ENCODE assay signal across 7 cellular contexts in genomic region chr1:163315773-163316374, GRCh38. TPM values are rescaled to one million over a fixed set of nuclear protein-coding genes. Genes with fewer than 3 reads are reported as not detected.
A peak's percentile ranks its signal among the peaks of the same experiment; 100 is the strongest.
DNase-seq lines count a peak whose midpoint lies in the region; ATAC-seq and TF ChIP-seq lines count a peak whose summit lies in the region.

No MANE protein-coding gene starts in this region.

- H2AFZ ChIP-seq in Karpas-422 (ENCODE audit: low read length), result no peak overlapping the region

- H3K36me3 ChIP-seq in Karpas-422 (ENCODE audit: insufficient read depth, low read length), result peaks cover 58% of the 10 kb centered on the region

- peak overlapping the region; percentile 21; the same call in 1 of the 2 replicates for H3K9ac ChIP-seq in Karpas-422 (ENCODE audit: low read length)

- peak; percentile 73 for ATAC-seq in SK-N-SH treated with all-trans-retinoic acid at 6 μM for 48 hours
- no peak for ATAC-seq in GM21576 (IDR thresholded peaks at IDR 0.05; ENCODE audit: unreplicated experiment)

- no peaks in the 10 kb centered on the region for H3K9me2 ChIP-seq in Karpas-422 (replicated peaks; ENCODE audit: insufficient read depth, low read length)

- peaks cover 33% of the 10 kb centered on the region for H3K79me2 ChIP-seq in Karpas-422 (ENCODE audit: low read length)

- H3K9me3 ChIP-seq in Karpas-422 (ENCODE audit: low read length), result no peaks in the 10 kb centered on the region

- peak overlapping the region; percentile 42 for H3K4me2 ChIP-seq in Karpas-422 (ENCODE audit: low read depth, low read length, poor library complexity, severe bottlenecking)

- H4K20me1 ChIP-seq in Karpas-422 (ENCODE audit: insufficient read depth, low read depth, low read length), result no peaks in the 10 kb centered on the region

- no peak overlapping the region for H3K4me3 ChIP-seq in Karpas-422 (ENCODE audit: low read length)
- no peak overlapping the region for H3K4me3 ChIP-seq in coronary artery

- peak; percentile 42 for TF ChIP-seq CTCF in coronary artery (IDR thresholded peaks at IDR 0.05)

- H3K27ac ChIP-seq in Karpas-422 (ENCODE audit: low read length) (peak overlapping the region; percentile 66), coronary artery (no peak overlapping the region)

- H3K27me3 ChIP-seq in Karpas-422 (ENCODE audit: low read length), result no peaks in the 10 kb centered on the region

- DNase-seq in EL (peak; percentile 56), Karpas-422 (peak; percentile 83), coronary artery (ENCODE audit: low spot score) (no peak), myocyte (ENCODE audit: low read depth) (peak; percentile 54), cerebellum (ENCODE audit: low spot score) (no peak)

- peaks cover 59% of the 10 kb centered on the region for H3K4me1 ChIP-seq in Karpas-422 (ENCODE audit: low read length)

TF ChIP-seq in SK-N-SH treated with all-trans-retinoic acid at 6 μM for 48 hours, 23 proteins besides CTCF, POLR2A, EP300 and RAD21:
- TF ChIP-seq CREB5 (CRISPR knock-in tag; IDR thresholded peaks at IDR 0.05; ENCODE audit: low read depth) (no peak), CSDC2 (CRISPR knock-in tag; IDR thresholded peaks at IDR 0.05) (no peak), OSR1 (CRISPR knock-in tag; IDR thresholded peaks at IDR 0.05) (no peak), BACH2 (CRISPR knock-in tag; IDR thresholded peaks at IDR 0.05; ENCODE audit: borderline replicate concordance) (no peak), GLIS3 (CRISPR knock-in tag; IDR thresholded peaks at IDR 0.05) (no peak), ZFP30 (CRISPR knock-in tag; IDR thresholded peaks at IDR 0.05) (no peak), ZNF565 (CRISPR knock-in tag; conservative IDR thresholded peaks at IDR 0.05; ENCODE audit: low read depth) (no peak), RARB (CRISPR knock-in tag; IDR thresholded peaks at IDR 0.05) (no peak), PPARA (CRISPR knock-in tag; IDR thresholded peaks at IDR 0.05; ENCODE audit: borderline replicate concordance) (no peak), PATZ1 (CRISPR knock-in tag; IDR thresholded peaks at IDR 0.05; ENCODE audit: borderline replicate concordance) (no peak), ZC3H10 (CRISPR knock-in tag; IDR thresholded peaks at IDR 0.05) (no peak), TSHZ2 (CRISPR knock-in tag; IDR thresholded peaks at IDR 0.05) (no peak), ZNF70 (CRISPR knock-in tag; IDR thresholded peaks at IDR 0.05) (no peak)

RNA-seq across cellular contexts. Expression of gene NUF2, which starts 5.9 kb away (rescaled TPM):
- total RNA-seq in Karpas-422 (2014; rRNA removed; shearing (Covaris generic); ENCODE audit: low replicate concordance), result 44.6 and 91.7 TPM in 2 replicates
- total RNA-seq in myocyte (0.27 TPM in 1 of 2 replicates, not detected in the other), cerebellum (14.3 TPM)
- polyA plus RNA-seq in myocyte (2012), result 0.15 TPM

Comparison
In these comparisons a context has a peak if more than half of its experiments do, and no peak if none do; other contexts are left out.
1. DNase-seq: peak in EL (single experiment), Karpas-422 (single experiment) and myocyte (single experiment); none in coronary artery (single experiment) and cerebellum (single experiment).
2. RNA of gene NUF2, which starts 5.9 kb away (total RNA-seq): 44.6 to 91.7 TPM in Karpas-422 and 14.3 TPM in cerebellum (single experiment); 0.27 TPM in myocyte; every median in the first group is over 10 times any median in the second.